1 cellular context compared by ENCODE assay signal in genomic region chr2:138274421-138275291, GRCh38.
TF ChIP-seq lines count a peak whose summit lies in the region.

No MANE protein-coding gene starts in this region.

TF ChIP-seq in HepG2, 621 proteins besides CTCF, POLR2A, EP300 and RAD21:
- TF ChIP-seq THAP9 (CRISPR knock-in tag; IDR thresholded peaks at IDR 0.05; ENCODE audit: borderline replicate concordance) (no peak), MAFF (IDR thresholded peaks at IDR 0.05; ENCODE audit: low read depth, low read length) (peak; percentile 65), SNAPC4 (CRISPR knock-in tag; IDR thresholded peaks at IDR 0.05) (no peak), HIC2 (CRISPR knock-in tag; IDR thresholded peaks at IDR 0.05; ENCODE audit: low read depth) (no peak), ATM (IDR thresholded peaks at IDR 0.05; ENCODE audit: borderline replicate concordance) (no peak), MAFK (conservative IDR thresholded peaks at IDR 0.05 in 1 of 2, IDR thresholded peaks at IDR 0.05 in 1 of 2; ENCODE audit: low read length in 2 of 2) (peak; percentile 60 to 79)
